7 cellular contexts compared by ENCODE assay signal in genomic region chr7:2555121-2556052, GRCh38. TPM values are rescaled to one million over a fixed set of nuclear protein-coding genes. Genes with fewer than 3 reads are reported as not detected.
DNase-seq lines count a peak whose midpoint lies in the region; ATAC-seq and TF ChIP-seq lines count a peak whose summit lies in the region.

Gene BRAT1, minus strand, starts transcription at chr7:2555524. Its CDS starts 1,093 bp downstream, at chr7:2554431.

- peak within 1 kb of the TSS; percentile 100 for H3K27ac ChIP-seq in hepatocyte

- H3K4me2 ChIP-seq in hepatocyte = peak within 1 kb of the TSS; percentile 97

- peak; percentile 78 for TF ChIP-seq POLR2A in GM18505 (IDR thresholded peaks at IDR 0.05; ENCODE audit: borderline replicate concordance, extremely low read depth, insufficient read depth, insufficient read length)

- TF ChIP-seq CTCF in astrocyte of the cerebellum (IDR thresholded peaks at IDR 0.05; ENCODE audit: low read depth, low read length, missing control alignments) (peak; percentile 54), hepatocyte (IDR thresholded peaks at IDR 0.05; ENCODE audit: poor library complexity) (peak; percentile 49)

- H4K20me1 ChIP-seq in hepatocyte (ENCODE audit: insufficient read depth, poor library complexity, severe bottlenecking) = peaks cover 4% of the 10 kb centered on the region

- peaks cover 15% of the 10 kb centered on the region for H3K4me1 ChIP-seq in hepatocyte (ENCODE audit: insufficient read depth)

- DNase-seq in NCI-H2029 (lab: John Stamatoyannopoulos, UW) (peak; percentile 94), T-helper 22 cell (ENCODE audit: low read depth) (peak; percentile 92), astrocyte of the cerebellum (ENCODE audit: low read depth) (peak; percentile 77), hepatocyte (ENCODE audit: low spot score) (peak; percentile 98), retina (peak; percentile 98)

- H3K79me2 ChIP-seq in hepatocyte = peaks cover 47% of the 10 kb centered on the region

- in situ Hi-C loops in astrocyte of the cerebellum (cut with HindIII; ENCODE audit: low sequenced_read_pairs) = no loop called here

- H3K4me3 ChIP-seq in astrocyte of the cerebellum (ENCODE audit: low read depth, low read length) (peak within 1 kb of the TSS; percentile 61), hepatocyte (peak within 1 kb of the TSS; percentile 85)

- no peaks in the 10 kb centered on the region for H3K9me2 ChIP-seq in hepatocyte (replicated peaks; ENCODE audit: insufficient read depth)

- H3K27me3 ChIP-seq in hepatocyte = no peaks in the 10 kb centered on the region

- whole genome bisulfite sequencing in hepatocyte (ENCODE audit: low lambda C conversion rate, missing lambda C conversion rate) = 3% methylated on average over 42 of the region's 79 CpGs

- H2AFZ ChIP-seq in hepatocyte = peak within 1 kb of the TSS; percentile 93

- peak; percentile 59 for ATAC-seq in GM18505 (IDR thresholded peaks at IDR 0.05; ENCODE audit: unreplicated experiment)
- ATAC-seq in HG02973 (IDR thresholded peaks at IDR 0.05; ENCODE audit: unreplicated experiment) = peak; percentile 63

- no peaks in the 10 kb centered on the region for H3K9me3 ChIP-seq in hepatocyte (ENCODE audit: low read depth)

- H3K36me3 ChIP-seq in hepatocyte (replicated peaks; ENCODE audit: insufficient read depth, low read depth) = no peaks in the 10 kb centered on the region

RNA-seq across cellular contexts. Expression of gene BRAT1, which starts in this region (rescaled TPM):
- 15.7 and 19.2 TPM in 2 replicates for total RNA-seq in hepatocyte
- 37.8 and 45.0 TPM in 2 replicates for polyA plus RNA-seq in hepatocyte

Comparison
In these comparisons a context has a peak if more than half of its experiments do, and no peak if none do; other contexts are left out.
1. Peak in every context shown above with its lines: DNase-seq, ATAC-seq, H3K4me3 ChIP-seq and H3K27ac ChIP-seq.